Comparison of ENCODE assay signal across 8 cellular contexts in genomic region chr21:25639167-25639921, GRCh38. TPM values are rescaled to one million over a fixed set of nuclear protein-coding genes. Genes with fewer than 3 reads are reported as not detected.
DNase-seq lines count a peak whose midpoint lies in the region; ATAC-seq and TF ChIP-seq lines count a peak whose summit lies in the region.

TSS of gene JAM2 (plus strand) at chr21:25639258. CDS start at chr21:25639822, 564 bp downstream.

- no peak for TF ChIP-seq CTCF in PC-9 (conservative IDR thresholded peaks at IDR 0.05)
- TF ChIP-seq CTCF in heart left ventricle (IDR thresholded peaks at IDR 0.05): peak in 11 of 12 donors; percentile 12 to 62 (median 47)

- no peaks in the 10 kb centered on the region for H3K79me2 ChIP-seq in PC-9 (ENCODE audit: low read depth)

- H4K20me1 ChIP-seq in PC-9 (ENCODE audit: insufficient read depth): no peaks in the 10 kb centered on the region

- H3K27me3 Mint-ChIP-seq in activated naive CD8-positive, alpha-beta T cell: peaks cover 32% of the 10 kb centered on the region

- H3K9me3 ChIP-seq in PC-9 (ENCODE audit: insufficient read depth, low read depth): no peaks in the 10 kb centered on the region
- H3K9me3 ChIP-seq in heart left ventricle: no peaks in the 10 kb centered on the region

- CTCF ChIA-PET in PC-9 (lab: Charles Lee): no interaction called here

- no TSS peak for BruUV-seq in PC-9 (replicated peaks; lab: Mats Ljungman, UMichigan)

- H3K4me3 Mint-ChIP-seq in activated naive CD8-positive, alpha-beta T cell: peak within 1 kb of the TSS; percentile 86

- H3K36me3 ChIP-seq in PC-9 (ENCODE audit: low read depth): no peaks in the 10 kb centered on the region
- H3K36me3 ChIP-seq in heart left ventricle: peaks cover 0 to 14% (median 0%) of the 10 kb centered on the region in 9 donors

- H3K4me1 Mint-ChIP-seq in activated naive CD8-positive, alpha-beta T cell (ENCODE audit: low read depth): peaks cover 21% of the 10 kb centered on the region

- intact Hi-C loops in PC-9 (cut with micrococcal nuclease; ENCODE audit: unreplicated experiment) (no loop called here), heart left ventricle (cut with DNase I) (loop anchor here in 7 of 10 donors (1.0 to 10.0 kb wide), 4 partner anchors 31 to 69 kb away; no protein-coding TSS in a partner anchor), posterior cingulate gyrus (cut with DNase I) (no loop called here)

- H3F3A ChIP-seq in PC-9 (ENCODE audit: insufficient read depth, low read depth): no peaks in the 10 kb centered on the region

- TF ChIP-seq POLR2A in heart left ventricle (IDR thresholded peaks at IDR 0.05): no peak

- no peak within 1 kb of the TSS for H2AFZ ChIP-seq in PC-9

- peaks cover 2% of the 10 kb centered on the region for H3K36me3 Mint-ChIP-seq in activated naive CD8-positive, alpha-beta T cell

- peak; percentile 21 for DNase-seq in 8988T
- no peak for DNase-seq in PC-9
- peak; percentile 59 to 76 (median 63) for DNase-seq in heart left ventricle
- DNase-seq in posterior cingulate gyrus: peak in 9 of 10 donors; percentile 21 to 87 (median 36)
- DNase-seq in MV-4-11 (lab: John Stamatoyannopoulos, UW): no peak

- H3K27me3 ChIP-seq in PC-9 (ENCODE audit: insufficient read depth, low read depth) (no peaks in the 10 kb centered on the region), heart left ventricle (no peaks in the 10 kb centered on the region)

- POLR2A ChIA-PET in PC-9 (lab: Charles Lee; ENCODE audit: unreplicated experiment): no interaction called here

- peak within 1 kb of the TSS; percentile 38; the same call in 1 of the 2 replicates for H3K4me2 ChIP-seq in PC-9

- no peak within 1 kb of the TSS for H3K27ac ChIP-seq in PC-9
- H3K27ac ChIP-seq in heart left ventricle: peak within 1 kb of the TSS; percentile 77 to 93 (median 86)

- 0 to 1% (median 0%) methylated on average over 33 to 52 of the region's 52 CpGs for WGBS in heart left ventricle, 4 donors

- no peak within 1 kb of the TSS for H3K27ac Mint-ChIP-seq in activated naive CD8-positive, alpha-beta T cell

- H3K4me3 ChIP-seq in PC-9: no peak within 1 kb of the TSS
- H3K4me3 ChIP-seq in heart left ventricle: peak within 1 kb of the TSS; percentile 67 to 94 (median 78)

- ATAC-seq in GM18511 (IDR thresholded peaks at IDR 0.05; ENCODE audit: unreplicated experiment) (peak; percentile 80), HG02981 (IDR thresholded peaks at IDR 0.05; ENCODE audit: unreplicated experiment) (peak; percentile 72), heart left ventricle (peak; percentile 47 to 88 (median 80))

- H3K9me3 Mint-ChIP-seq in activated naive CD8-positive, alpha-beta T cell (ENCODE audit: low read depth): no peaks in the 10 kb centered on the region

- no peaks in the 10 kb centered on the region for H3K9me2 ChIP-seq in PC-9 (ENCODE audit: insufficient read depth)

- no peaks in the 10 kb centered on the region for H3K4me1 ChIP-seq in PC-9 (replicated peaks; ENCODE audit: insufficient read depth)
- H3K4me1 ChIP-seq in heart left ventricle: peaks cover 0 to 24% (median 18%) of the 10 kb centered on the region in 12 donors

RNA-seq across cellular contexts. Expression of gene JAM2, which starts in this region (rescaled TPM):
- total RNA-seq in PC-9 (2021): not detected in 2 replicates
- 10 to 100 TPM; 13.1 to 55.7 (median 28.5) TPM for total RNA-seq in heart left ventricle
- polyA plus RNA-seq in heart left ventricle: 10 to 100 TPM; 12.5 to 19.2 TPM

Comparison
In these comparisons a context has a peak if more than half of its experiments do, and no peak if none do; other contexts are left out.
1. RNA of gene JAM2 (total RNA-seq): 13.1 to 55.7 TPM in heart left ventricle; not detected in PC-9; every median in the first group is over 10 times any median in the second.
2. DNase-seq: peak in 8988T (single experiment), heart left ventricle (5 of 5) and posterior cingulate gyrus (9 of 10); none in PC-9 (0 of 2) and MV-4-11 (single experiment).
3. intact Hi-C loops: an anchor here in heart left ventricle (1.0 to 10.0 kb wide); none called in PC-9 and posterior cingulate gyrus.
4. Peak in every context shown above with its lines, with median percentiles within 50 percentile points of each other: ATAC-seq.